9 cellular contexts compared by ENCODE assay signal in the genomic region with DNA sequence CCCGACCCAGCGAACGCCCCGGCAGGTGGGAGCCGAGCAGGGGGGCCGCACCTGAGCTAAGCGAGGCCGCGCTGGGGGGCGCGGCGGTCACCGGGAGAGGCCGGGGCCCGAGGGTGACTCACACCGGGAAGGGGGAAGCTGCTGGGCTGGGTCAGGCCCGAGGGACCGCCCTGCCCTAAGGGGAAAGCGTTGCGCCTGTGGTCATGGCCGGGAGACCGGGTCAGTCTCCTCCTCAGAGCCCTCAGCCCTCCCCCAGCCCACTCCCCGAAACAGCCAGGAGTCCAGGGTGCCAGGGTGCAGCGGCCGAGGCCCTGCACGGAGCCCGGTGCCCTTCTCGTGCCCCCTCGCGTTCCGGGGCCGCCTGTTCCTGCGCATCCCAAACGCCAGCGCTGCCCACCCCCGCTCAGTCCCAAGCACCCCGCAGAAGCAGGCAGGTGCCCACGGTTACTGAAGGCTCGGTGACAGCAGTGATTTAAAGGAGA. TPM values are rescaled to one million over a fixed set of nuclear protein-coding genes. Genes with fewer than 3 reads are reported as not detected.
DNase-seq lines count a peak whose midpoint lies in the region; ATAC-seq, FAIRE-seq and TF ChIP-seq lines count a peak whose summit lies in the region.
"Had no signal": no experiment of that assay in that cellular context is flagged by ENCODE, and none has a peak within 500 bp of the region (broad histone marks: within the 10 kb centered on the region; RNA-seq: fewer than 3 reads in every experiment).

No MANE protein-coding gene starts in this region.

- BruUV-seq in Panc1 (replicated peaks; lab: Mats Ljungman, UMichigan): no TSS peak

- H3K4me3 ChIP-seq in Panc1 (ENCODE audit: low read depth in 2 of 2, low read length in 2 of 2) (peak overlapping the region; percentile 54 to 59), fibroblast of the aortic adventitia (ENCODE audit: low read depth, low read length) (peak overlapping the region; percentile 61)

- POLR2A ChIA-PET in Panc1 (lab: Charles Lee): no interaction called here

- H3K9me3 ChIP-seq in Panc1 (ENCODE audit: control insufficient read depth, insufficient read depth, low read depth, low read length): no peaks in the 10 kb centered on the region

- peaks cover 4% of the 10 kb centered on the region; the same call in 1 of the 2 replicates for H3K36me3 ChIP-seq in Panc1 (ENCODE audit: control insufficient read depth, insufficient read depth, low read length)

- peak overlapping the region; percentile 63 to 70 for H3K4me3 Mint-ChIP-seq in activated T-cell treated with anti-CD3 and anti-CD28 coated beads, Interleukin-2, amount 50 U/mL, for 72 hours

- peak in 1 of 2 donors; percentile 17 for ATAC-seq in activated T-cell treated with anti-CD3 and anti-CD28 coated beads, Interleukin-2, amount 50 U/mL, for 72 hours (replicated peaks in 1 of 2)
- peak; percentile 35; the same call in 1 of the 2 replicates for ATAC-seq in Panc1

- H3K27ac Mint-ChIP-seq in activated T-cell treated with anti-CD3 and anti-CD28 coated beads, Interleukin-2, amount 50 U/mL, for 72 hours: no peak overlapping the region

- H3K36me3 Mint-ChIP-seq in activated T-cell treated with anti-CD3 and anti-CD28 coated beads, Interleukin-2, amount 50 U/mL, for 72 hours (ENCODE audit: insufficient read depth in 2 of 2): no peaks in the 10 kb centered on the region

- FAIRE-seq in GM19239 (lab: Jason Lieb, UNC): no peak
- no peak for FAIRE-seq in GM12891 (lab: Jason Lieb, UNC)
- FAIRE-seq: endometrium had no signal

- no peak for TF ChIP-seq CTCF in Panc1 (IDR thresholded peaks at IDR 0.05)
- TF ChIP-seq CTCF in fibroblast of the aortic adventitia (IDR thresholded peaks at IDR 0.05; ENCODE audit: insufficient read depth, low read length): no peak

- intact Hi-C loops in Panc1 (cut with micrococcal nuclease; ENCODE audit: unreplicated experiment) (loop anchor here (10.0 kb wide), 1 partner anchor 129 kb away; no protein-coding TSS in a partner anchor), posterior vena cava (cut with DNase I) (loop anchor here in 1 of 2 donors (10.0 kb wide), 1 partner anchor 101 kb away; no protein-coding TSS in a partner anchor)

- no peaks in the 10 kb centered on the region for H3K27me3 Mint-ChIP-seq in activated T-cell treated with anti-CD3 and anti-CD28 coated beads, Interleukin-2, amount 50 U/mL, for 72 hours (ENCODE audit: low read depth)

- TF ChIP-seq POLR2A in GM12891 (IDR thresholded peaks at IDR 0.05; ENCODE audit: low read depth, low read length): no peak

- peak in 1 of 2 donors; percentile 23 for DNase-seq in activated T-cell treated with anti-CD3 and anti-CD28 coated beads, Interleukin-2, amount 50 U/mL, for 72 hours
- DNase-seq in activated T-cell treated with anti-CD3 and anti-CD28 coated beads, Interleukin-2, amount 50 U/mL, for 48 hours: no peak
- DNase-seq in Panc1 (ENCODE audit: low read depth, low spot score): no peak
- DNase-seq in fibroblast of the aortic adventitia (ENCODE audit: low read depth): no peak
- peak; percentile 85 for DNase-seq in posterior vena cava (ENCODE audit: low spot score)
- DNase-seq in GM19239 (ENCODE audit: insufficient read length, low spot score): no peak
- no peak for DNase-seq in NK-92 (lab: John Stamatoyannopoulos, UW; ENCODE audit: unreplicated experiment)
- no peak for DNase-seq in GM12891 (ENCODE audit: insufficient read length, low spot score)

- H3K4me1 ChIP-seq in Panc1 (ENCODE audit: control insufficient read depth, insufficient read depth, low read length): peaks cover 6% of the 10 kb centered on the region

- no peaks in the 10 kb centered on the region for H3K27me3 ChIP-seq in Panc1 (ENCODE audit: control insufficient read depth, insufficient read depth, low read length)

- H3K4me1 Mint-ChIP-seq in activated T-cell treated with anti-CD3 and anti-CD28 coated beads, Interleukin-2, amount 50 U/mL, for 72 hours (ENCODE audit: low read depth): peaks cover 9% of the 10 kb centered on the region

- H3K27ac ChIP-seq in Panc1 (ENCODE audit: low read length): peak overlapping the region; percentile 29; the same call in 1 of the 2 replicates

- CTCF ChIA-PET in Panc1 (lab: Charles Lee): no interaction called here

- H3K9me3 Mint-ChIP-seq in activated T-cell treated with anti-CD3 and anti-CD28 coated beads, Interleukin-2, amount 50 U/mL, for 72 hours: no peaks in the 10 kb centered on the region

- in situ Hi-C loops in Panc1 (cut with HindIII; ENCODE audit: low pct_unique_long_range_greater_than_20kb, low sequenced_read_pairs): no loop called here

TF ChIP-seq in GM12891, 5 proteins besides CTCF, POLR2A, EP300 and RAD21:
- no peak for TF ChIP-seq PAX5 (IDR thresholded peaks at IDR 0.05; ENCODE audit: insufficient read depth, low read length, severe bottlenecking)
- no peak for TF ChIP-seq SPI1 (IDR thresholded peaks at IDR 0.05; ENCODE audit: low read depth, low read length)
- no peak for TF ChIP-seq POU2F2 (IDR thresholded peaks at IDR 0.05; ENCODE audit: low read depth, low read length)
- no peak for TF ChIP-seq TAF1 (IDR thresholded peaks at IDR 0.05; ENCODE audit: low read depth, low read length)
- no peak for TF ChIP-seq POLR2AphosphoS5 (IDR thresholded peaks at IDR 0.05; ENCODE audit: low read depth, low read length)

RNA-seq across cellular contexts. Expression of gene NOXA1, which starts 0.7 kb away (rescaled TPM):
- total RNA-seq in activated T-cell treated with anti-CD3 and anti-CD28 coated beads, Interleukin-2, amount 50 U/mL, for 72 hours: 1 to 10 TPM; 1.4 to 1.8 TPM
- total RNA-seq in Panc1 (2021; ENCODE audit: unreplicated experiment) (3.7 TPM), fibroblast of the aortic adventitia (ENCODE audit: low replicate concordance) (0.36 and 0.74 TPM in 2 replicates), posterior vena cava (1 to 10 TPM; 2.0 to 2.7 TPM)
- 5.5 TPM for polyA plus RNA-seq in Panc1 (2012; ENCODE audit: insufficient read length)
- 0.89 TPM for polyA plus RNA-seq in GM12891 (2012; ENCODE audit: low read depth, missing spikeins)

RNA-seq across cellular contexts. Expression of gene EXD3, which starts 0.9 kb away (rescaled TPM):
- total RNA-seq in activated T-cell treated with anti-CD3 and anti-CD28 coated beads, Interleukin-2, amount 50 U/mL, for 72 hours: 10 to 100 TPM; 23.7 to 26.0 TPM
- total RNA-seq in Panc1 (2021; ENCODE audit: unreplicated experiment) (9.2 TPM), fibroblast of the aortic adventitia (ENCODE audit: low replicate concordance) (5.2 and 14.3 TPM in 2 replicates), posterior vena cava (10 to 100 TPM; 13.9 to 14.6 TPM)
- 14.6 TPM for polyA plus RNA-seq in Panc1 (2012; ENCODE audit: insufficient read length)
- polyA plus RNA-seq in GM12891 (2012; ENCODE audit: low read depth, missing spikeins): 8.5 TPM

RNA-seq across cellular contexts. Expression of gene ENTPD8, which starts 17.3 kb away (rescaled TPM):
- not detected for total RNA-seq in activated T-cell treated with anti-CD3 and anti-CD28 coated beads, Interleukin-2, amount 50 U/mL, for 72 hours
- total RNA-seq in Panc1 (2021; ENCODE audit: unreplicated experiment) (3.9 TPM), fibroblast of the aortic adventitia (ENCODE audit: low replicate concordance) (not detected in 2 replicates), posterior vena cava (not detected)
- 4.2 TPM for polyA plus RNA-seq in Panc1 (2012; ENCODE audit: insufficient read length)
- polyA plus RNA-seq in GM12891 (2012; ENCODE audit: low read depth, missing spikeins): not detected

RNA-seq across cellular contexts. Expression of gene NSMF, which starts 35.3 kb away (rescaled TPM):
- 10 to 100 TPM; 20.0 to 28.5 TPM for total RNA-seq in activated T-cell treated with anti-CD3 and anti-CD28 coated beads, Interleukin-2, amount 50 U/mL, for 72 hours
- total RNA-seq in Panc1 (2021; ENCODE audit: unreplicated experiment) (40.0 TPM), fibroblast of the aortic adventitia (ENCODE audit: low replicate concordance) (29.1 and 29.6 TPM in 2 replicates), posterior vena cava (10 to 100 TPM; 47.6 to 55.5 TPM)
- 53.6 TPM for polyA plus RNA-seq in Panc1 (2012; ENCODE audit: insufficient read length)
- 18.6 TPM for polyA plus RNA-seq in GM12891 (2012; ENCODE audit: low read depth, missing spikeins)
